ENCODE assay signal across 16 cellular contexts in the genomic region with DNA sequence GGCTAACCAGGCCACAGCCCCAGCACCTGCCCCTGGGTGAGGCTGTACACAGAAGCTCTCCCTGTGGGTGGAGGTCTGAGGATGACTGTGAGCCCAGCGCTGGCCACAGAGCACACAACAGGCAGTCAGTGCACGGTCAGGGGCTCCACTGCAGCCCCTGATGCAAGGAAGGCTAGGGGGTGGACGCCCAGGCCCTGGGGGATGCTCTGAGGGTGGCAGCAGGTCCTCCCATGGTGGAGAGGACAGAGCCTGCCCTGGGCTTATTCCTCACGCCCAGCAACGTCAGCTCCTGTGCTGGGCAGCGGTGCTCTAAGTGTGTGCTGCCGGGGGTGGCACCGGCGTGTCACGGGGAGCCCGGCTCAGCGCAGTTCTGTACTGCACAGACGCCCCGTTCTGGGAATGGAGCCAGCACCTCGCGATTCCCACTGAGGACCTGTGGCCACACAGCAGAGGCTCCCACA.
DNase-seq lines count a peak whose midpoint lies in the region; ATAC-seq and TF ChIP-seq lines count a peak whose summit lies in the region.
"Had no signal": no experiment of that assay in that cellular context is flagged by ENCODE, and none has a peak within 500 bp of the region (broad histone marks: within the 10 kb centered on the region; RNA-seq: fewer than 3 reads in every experiment).

No MANE protein-coding gene starts in this region.

- H3K27me3 Mint-ChIP-seq in CD14-positive monocyte (ENCODE audit: low read depth in 3 of 3), result no peaks in the 10 kb centered on the region
- H3K27me3 Mint-ChIP-seq: activated CD4-positive, alpha-beta T cell treated with anti-CD3 and anti-CD28 coated beads for 36 hours; activated T-cell treated with anti-CD3 and anti-CD28 coated beads, Interleukin-2, amount 50 U/mL, for 24 hours had no signal

- H3K9me3 ChIP-seq in psoas muscle, result no peaks in the 10 kb centered on the region
- H3K9me3 ChIP-seq: testis had no signal

- peaks cover 16% of the 10 kb centered on the region for H3K4me1 ChIP-seq in psoas muscle

- peaks cover 28 to 47% of the 10 kb centered on the region in 2 donors for H3K36me3 Mint-ChIP-seq in CD14-positive monocyte

- intact Hi-C loops in CD14-positive monocyte (cut with micrococcal nuclease) (loop anchor here in 1 of 2 donors (10.0 kb wide), 1 partner anchor 65 kb away; no protein-coding TSS in a partner anchor), left ventricle myocardium superior (cut with micrococcal nuclease) (no loop called here), psoas muscle (cut with DNase I) (no loop called here)

- DNase-seq in CD14-positive monocyte (ENCODE audit: low spot score) (peak; percentile 10), anterior cingulate cortex (lab: John Stamatoyannopoulos, UW) (peak in 37 of 58 donors; percentile 14 to 78 (median 35)), left ventricle myocardium superior (peak; percentile 90), psoas muscle (peak; percentile 13 to 61), OCI-M1 (lab: John Stamatoyannopoulos, UW) (no peak), ACHN (no peak)
- DNase-seq: activated CD4-positive, alpha-beta T cell treated with anti-CD3 and anti-CD28 coated beads for 36 hours; activated T-cell treated with anti-CD3 and anti-CD28 coated beads, Interleukin-2, amount 50 U/mL, for 24 hours; mesenchymal stem cell; NCI-H345; stimulated activated CD4-positive, alpha-beta T cell treated with anti-CD3 and anti-CD28 coated beads, Interleukin-15, amount 100 ng/mL, for 24 hours; testis had no signal

- 76 to 83% (median 79%) methylated on average over 14 to 16 of the region's 16 CpGs for WGBS in psoas muscle, 3 donors

- TF ChIP-seq CTCF in CD14-positive monocyte (IDR thresholded peaks at IDR 0.05) (no peak), psoas muscle (IDR thresholded peaks at IDR 0.05) (no peak)

- peaks cover 0 to 5% (median 0%) of the 10 kb centered on the region in 7 donors for H3K9me3 Mint-ChIP-seq in CD14-positive monocyte
- H3K9me3 Mint-ChIP-seq: activated T-cell treated with anti-CD3 and anti-CD28 coated beads, Interleukin-2, amount 50 U/mL, for 24 hours had no signal

- peak overlapping the region; percentile 71 for H3K27ac ChIP-seq in psoas muscle
- H3K27ac ChIP-seq: coronary artery, testis had no signal

- H3K4me3 ChIP-seq in psoas muscle, result no peak overlapping the region
- H3K4me3 ChIP-seq: coronary artery, testis had no signal

- no peaks in the 10 kb centered on the region for H3K4me1 Mint-ChIP-seq in CD14-positive monocyte
- H3K4me1 Mint-ChIP-seq: activated CD4-positive, alpha-beta T cell treated with anti-CD3 and anti-CD28 coated beads for 36 hours had no signal

- ATAC-seq in left ventricle myocardium superior, result peak; percentile 89
- ATAC-seq in psoas muscle, result peak; percentile 28 to 48 (median 35)
- no peak for ATAC-seq in HG03039 (IDR thresholded peaks at IDR 0.05; ENCODE audit: unreplicated experiment)
- no peak for ATAC-seq in GM18519 (IDR thresholded peaks at IDR 0.05; ENCODE audit: low FRiP score, unreplicated experiment)
- ATAC-seq: activated CD4-positive, alpha-beta T cell treated with anti-CD3 and anti-CD28 coated beads for 36 hours; esophagus mucosa had no signal

- H3K27me3 ChIP-seq in psoas muscle (ENCODE audit: insufficient read depth in 3 of 3, low read length in 2 of 3), result no peaks in the 10 kb centered on the region
- H3K27me3 ChIP-seq: testis had no signal

- H3K27ac Mint-ChIP-seq in CD14-positive monocyte, result peak overlapping the region in 1 of 7 donors; percentile 61
- H3K27ac Mint-ChIP-seq: activated CD4-positive, alpha-beta T cell treated with anti-CD3 and anti-CD28 coated beads for 36 hours; activated T-cell treated with anti-CD3 and anti-CD28 coated beads, Interleukin-2, amount 50 U/mL, for 24 hours had no signal

- no peak overlapping the region for H3K4me3 Mint-ChIP-seq in CD14-positive monocyte
- H3K4me3 Mint-ChIP-seq: activated CD4-positive, alpha-beta T cell treated with anti-CD3 and anti-CD28 coated beads for 36 hours; activated T-cell treated with anti-CD3 and anti-CD28 coated beads, Interleukin-2, amount 50 U/mL, for 24 hours had no signal

- in situ Hi-C loops in ACHN (cut with HindIII; ENCODE audit: low pct_ligation_motif_present, low pct_unique_long_range_greater_than_20kb, low sequenced_read_pairs), result no loop called here

- no peaks in the 10 kb centered on the region for H3K36me3 ChIP-seq in psoas muscle (ENCODE audit: insufficient read depth in 1 of 2, low read depth in 1 of 2)

Comparison
In these comparisons a context has a peak if more than half of its experiments do, and no peak if none do; other contexts are left out.
1. DNase-seq: peak in CD14-positive monocyte (single experiment), anterior cingulate cortex (37 of 58), left ventricle myocardium superior (single experiment) and psoas muscle (2 of 2); none in OCI-M1 (single experiment) and ACHN (single experiment).
2. ATAC-seq: peak in left ventricle myocardium superior (single experiment) and psoas muscle (4 of 4); none in HG03039 (single experiment) and GM18519 (single experiment).